1 cellular context compared by ENCODE assay signal in the genomic region with DNA sequence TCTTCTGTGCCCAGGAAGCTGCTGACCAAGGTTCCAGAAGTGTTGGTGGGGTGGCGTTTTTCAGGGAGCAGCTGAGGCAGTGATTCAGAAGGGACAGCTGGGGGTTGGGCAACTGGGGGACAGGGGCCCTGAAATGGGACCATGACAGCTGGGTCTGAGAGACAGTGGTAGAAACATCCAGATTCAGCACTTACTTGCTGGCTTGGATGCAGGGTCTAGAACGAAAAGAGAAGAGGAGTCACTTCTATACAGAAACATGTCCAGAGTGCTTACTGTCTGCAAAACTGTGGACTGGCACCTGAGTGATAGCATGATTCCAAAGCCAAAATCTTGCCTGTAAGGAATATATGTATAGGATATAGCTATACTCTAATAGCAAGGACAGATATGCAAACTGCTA.
TF ChIP-seq lines count a peak whose summit lies in the region.
"Not testable (repeated sequence)": the region's sequence is repeated elsewhere in the genome, so short reads cannot be mapped to it uniquely, and the experiment has no call there.

No MANE protein-coding gene starts in this region.

TF ChIP-seq in HepG2, 621 proteins besides CTCF, POLR2A, EP300 and RAD21:
- TF ChIP-seq DMAP1 (CRISPR knock-in tag; IDR thresholded peaks at IDR 0.05) (0 out of 2 replicates have a peak, but pooled peaks have one; percentile 3), XRCC5 (optimal IDR thresholded peaks at IDR 0.05; ENCODE audit: low read length) (peak; percentile 4), ZNF850 (CRISPR knock-in tag; conservative IDR thresholded peaks at IDR 0.05) (0 out of 2 replicates have a peak, but pooled peaks have one; percentile 3), SALL1 (CRISPR knock-in tag; IDR thresholded peaks at IDR 0.05) (peak; percentile 37; the same call in 1 of the 2 replicates), ZNF788 (CRISPR knock-in tag; IDR thresholded peaks at IDR 0.05; ENCODE audit: borderline replicate concordance) (0 out of 2 replicates have a peak, but pooled peaks have one; percentile 5), JARID2 (CRISPR knock-in tag; IDR thresholded peaks at IDR 0.05; ENCODE audit: insufficient replicate concordance) (peak; percentile 2), ELF4 (CRISPR knock-in tag; IDR thresholded peaks at IDR 0.05; ENCODE audit: borderline replicate concordance) (0 out of 2 replicates have a peak, but pooled peaks have one; percentile 37), ZNF350 (CRISPR knock-in tag; IDR thresholded peaks at IDR 0.05; ENCODE audit: borderline replicate concordance, low read depth) (0 out of 2 replicates have a peak, but pooled peaks have one; percentile 10), SOX6 (CRISPR knock-in tag; IDR thresholded peaks at IDR 0.05) (0 out of 2 replicates have a peak, but pooled peaks have one; percentile 62), MED8 (CRISPR knock-in tag; IDR thresholded peaks at IDR 0.05; ENCODE audit: insufficient replicate concordance) (peak; percentile 12), FOXC1 (CRISPR knock-in tag; IDR thresholded peaks at IDR 0.05; ENCODE audit: borderline replicate concordance) (peak; percentile 6; the same call in 1 of the 2 replicates), TBX2 (CRISPR knock-in tag; IDR thresholded peaks at IDR 0.05; ENCODE audit: borderline replicate concordance) (0 out of 2 replicates have a peak, but pooled peaks have one; percentile 4), RNF2 (conservative IDR thresholded peaks at IDR 0.05; ENCODE audit: low read depth) (0 out of 2 replicates have a peak, but pooled peaks have one; percentile 2), ZFP37 (CRISPR knock-in tag; IDR thresholded peaks at IDR 0.05; ENCODE audit: borderline replicate concordance) (0 out of 2 replicates have a peak, but pooled peaks have one; percentile 2)
- TF ChIP-seq, protein P1, sequence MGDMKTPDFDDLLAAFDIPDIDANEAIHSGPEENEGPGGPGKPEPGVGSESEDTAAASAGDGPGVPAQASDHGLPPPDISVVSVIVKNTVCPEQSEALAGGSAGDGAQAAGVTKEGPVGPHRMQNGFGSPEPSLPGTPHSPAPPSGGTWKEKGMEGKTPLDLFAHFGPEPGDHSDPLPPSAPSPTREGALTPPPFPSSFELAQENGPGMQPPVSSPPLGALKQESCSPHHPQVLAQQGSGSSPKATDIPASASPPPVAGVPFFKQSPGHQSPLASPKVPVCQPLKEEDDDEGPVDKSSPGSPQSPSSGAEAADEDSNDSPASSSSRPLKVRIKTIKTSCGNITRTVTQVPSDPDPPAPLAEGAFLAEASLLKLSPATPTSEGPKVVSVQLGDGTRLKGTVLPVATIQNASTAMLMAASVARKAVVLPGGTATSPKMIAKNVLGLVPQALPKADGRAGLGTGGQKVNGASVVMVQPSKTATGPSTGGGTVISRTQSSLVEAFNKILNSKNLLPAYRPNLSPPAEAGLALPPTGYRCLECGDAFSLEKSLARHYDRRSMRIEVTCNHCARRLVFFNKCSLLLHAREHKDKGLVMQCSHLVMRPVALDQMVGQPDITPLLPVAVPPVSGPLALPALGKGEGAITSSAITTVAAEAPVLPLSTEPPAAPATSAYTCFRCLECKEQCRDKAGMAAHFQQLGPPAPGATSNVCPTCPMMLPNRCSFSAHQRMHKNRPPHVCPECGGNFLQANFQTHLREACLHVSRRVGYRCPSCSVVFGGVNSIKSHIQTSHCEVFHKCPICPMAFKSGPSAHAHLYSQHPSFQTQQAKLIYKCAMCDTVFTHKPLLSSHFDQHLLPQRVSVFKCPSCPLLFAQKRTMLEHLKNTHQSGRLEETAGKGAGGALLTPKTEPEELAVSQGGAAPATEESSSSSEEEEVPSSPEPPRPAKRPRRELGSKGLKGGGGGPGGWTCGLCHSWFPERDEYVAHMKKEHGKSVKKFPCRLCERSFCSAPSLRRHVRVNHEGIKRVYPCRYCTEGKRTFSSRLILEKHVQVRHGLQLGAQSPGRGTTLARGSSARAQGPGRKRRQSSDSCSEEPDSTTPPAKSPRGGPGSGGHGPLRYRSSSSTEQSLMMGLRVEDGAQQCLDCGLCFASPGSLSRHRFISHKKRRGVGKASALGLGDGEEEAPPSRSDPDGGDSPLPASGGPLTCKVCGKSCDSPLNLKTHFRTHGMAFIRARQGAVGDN (CRISPR knock-in tag; IDR thresholded peaks at IDR 0.05), result 0 out of 2 replicates have a peak, but pooled peaks have one; percentile 11
- TF ChIP-seq, protein P2, sequence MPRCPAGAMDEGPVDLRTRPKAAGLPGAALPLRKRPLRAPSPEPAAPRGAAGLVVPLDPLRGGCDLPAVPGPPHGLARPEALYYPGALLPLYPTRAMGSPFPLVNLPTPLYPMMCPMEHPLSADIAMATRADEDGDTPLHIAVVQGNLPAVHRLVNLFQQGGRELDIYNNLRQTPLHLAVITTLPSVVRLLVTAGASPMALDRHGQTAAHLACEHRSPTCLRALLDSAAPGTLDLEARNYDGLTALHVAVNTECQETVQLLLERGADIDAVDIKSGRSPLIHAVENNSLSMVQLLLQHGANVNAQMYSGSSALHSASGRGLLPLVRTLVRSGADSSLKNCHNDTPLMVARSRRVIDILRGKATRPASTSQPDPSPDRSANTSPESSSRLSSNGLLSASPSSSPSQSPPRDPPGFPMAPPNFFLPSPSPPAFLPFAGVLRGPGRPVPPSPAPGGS (CRISPR knock-in tag; IDR thresholded peaks at IDR 0.05), result peak; percentile 30; the same call in 1 of the 2 replicates
- not testable (repeated sequence) for TF ChIP-seq SOX6 (IDR thresholded peaks at IDR 0.05)
- TF ChIP-seq, protein P3, sequence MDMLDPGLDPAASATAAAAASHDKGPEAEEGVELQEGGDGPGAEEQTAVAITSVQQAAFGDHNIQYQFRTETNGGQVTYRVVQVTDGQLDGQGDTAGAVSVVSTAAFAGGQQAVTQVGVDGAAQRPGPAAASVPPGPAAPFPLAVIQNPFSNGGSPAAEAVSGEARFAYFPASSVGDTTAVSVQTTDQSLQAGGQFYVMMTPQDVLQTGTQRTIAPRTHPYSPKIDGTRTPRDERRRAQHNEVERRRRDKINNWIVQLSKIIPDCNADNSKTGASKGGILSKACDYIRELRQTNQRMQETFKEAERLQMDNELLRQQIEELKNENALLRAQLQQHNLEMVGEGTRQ (IDR thresholded peaks at IDR 0.05; ENCODE audit: low read depth, low read length), result not testable (repeated sequence)
- TF ChIP-seq, protein P3 (CRISPR knock-in tag; IDR thresholded peaks at IDR 0.05; ENCODE audit: borderline replicate concordance), result peak; percentile 52; the same call in 1 of the 2 replicates
